ENCODE assay signal across 16 cellular contexts in the genomic region with DNA sequence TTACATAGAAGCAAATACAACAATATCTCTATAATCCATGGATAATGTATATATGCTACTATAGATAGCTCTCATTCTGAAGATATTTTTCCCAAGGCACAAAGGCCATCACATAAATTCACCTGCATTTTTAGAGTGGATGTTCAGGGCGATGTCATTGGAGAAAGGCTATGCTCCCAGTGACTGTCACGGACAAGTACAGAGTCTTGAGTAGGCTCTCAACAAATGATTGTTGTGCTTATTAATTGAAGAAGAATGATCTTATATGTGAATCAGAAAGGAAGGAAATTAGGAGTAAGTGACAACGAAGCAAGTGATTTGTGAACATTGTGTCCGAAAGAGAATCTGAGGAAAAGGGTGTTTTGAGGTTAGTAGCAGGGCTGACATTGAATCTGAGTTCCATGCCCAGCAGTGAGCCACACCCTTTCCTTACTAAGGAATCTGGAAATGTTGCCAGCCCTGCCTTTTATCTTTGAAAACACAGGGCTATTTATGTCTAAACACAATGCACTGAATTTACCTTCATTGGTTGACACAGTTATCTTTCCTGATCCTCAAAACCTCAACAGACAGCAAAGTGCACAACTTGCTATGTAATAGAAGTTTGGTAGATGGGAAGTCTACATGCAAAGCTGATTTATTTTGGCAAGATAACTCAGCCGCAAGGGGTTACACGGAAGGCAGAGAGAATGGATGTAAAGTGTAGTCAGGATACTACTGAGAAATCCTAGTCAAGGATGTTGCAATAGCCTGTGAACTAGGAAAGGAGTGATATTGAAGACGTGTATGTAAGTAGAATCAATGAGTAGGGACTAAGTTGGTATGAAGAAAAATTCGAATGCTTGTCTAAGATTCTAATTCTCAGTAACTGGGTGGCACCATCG. TPM values are rescaled to one million over a fixed set of nuclear protein-coding genes. Genes with fewer than 3 reads are reported as not detected.
DNase-seq lines count a peak whose midpoint lies in the region; ATAC-seq, FAIRE-seq and TF ChIP-seq lines count a peak whose summit lies in the region.
"Had no signal": no experiment of that assay in that cellular context is flagged by ENCODE, and none has a peak within 500 bp of the region (broad histone marks: within the 10 kb centered on the region; RNA-seq: fewer than 3 reads in every experiment).

No MANE protein-coding gene starts in this region.

- no peak overlapping the region for H2BK20ac ChIP-seq in H1 (ENCODE audit: low read length)

- H3K9ac ChIP-seq in H1 (replicated peaks in 1 of 4; ENCODE audit: extremely low read depth in 1 of 4, low read depth in 3 of 4, low read length in 3 of 4), result no peak overlapping the region

- DNase-seq in SW480 (ENCODE audit: low spot score) (peak; percentile 78), H1 (ENCODE audit: low read depth in 1 of 2, low spot score in 2 of 2) (no peak), left colon (no peak), stomach (no peak), glomerular visceral epithelial cell (ENCODE audit: extremely low spot score) (no peak), NCI-H82 treated with DMSO at 0.1 percent for 48 hours (lab: John Stamatoyannopoulos, UW; ENCODE audit: unreplicated experiment) (no peak), sigmoid colon (no peak)
- DNase-seq: amniotic stem cell; midbrain; NCI-H1417; NCI-H2171 treated with DMSO at 0.1 percent for 48 hours; stimulated activated naive CD8-positive, alpha-beta T cell treated with anti-CD3 and anti-CD28 coated beads, Interleukin-15, amount 100 ng/mL, for 72 hours; T-cell had no signal

- H4K91ac ChIP-seq in H1 (replicated peaks; ENCODE audit: insufficient read length, low read length), result no peak overlapping the region

- no peak for FAIRE-seq in H1 (lab: Jason Lieb, UNC)

- no peak overlapping the region for H3K14ac ChIP-seq in H1 (ENCODE audit: insufficient read length)

- H3K18ac ChIP-seq in H1 (ENCODE audit: extremely low read depth, low read length), result no peak overlapping the region

- no peak overlapping the region for H3K4me3 ChIP-seq in H1 (ENCODE audit: extremely low read depth in 1 of 4, insufficient read depth in 2 of 4, low read depth in 3 of 4, low read length in 4 of 4)
- H3K4me3 ChIP-seq in stomach, result no peak overlapping the region
- H3K4me3 ChIP-seq in sigmoid colon, result no peak overlapping the region

- H2BK5ac ChIP-seq in H1 (ENCODE audit: low read depth, low read length), result no peak overlapping the region

- POLR2A ChIA-PET in H1 (lab: Charles Lee; ENCODE audit: partially characterized antibody), result no interaction called here

- peaks cover 0 to 3% (median 0%) of the 10 kb centered on the region in 4 experiments; a peak in 1 of 7 replicates for H3K4me1 ChIP-seq in H1 (replicated peaks in 1 of 4; ENCODE audit: control insufficient read depth in 3 of 4, insufficient read depth in 4 of 4, low read length in 3 of 4)
- H3K4me1 ChIP-seq in stomach, result peaks cover 6 to 56% (median 25%) of the 10 kb centered on the region in 4 donors
- H3K4me1 ChIP-seq in sigmoid colon, result peaks cover 0 to 20% (median 5%) of the 10 kb centered on the region in 4 donors

- no peak overlapping the region for H3K4ac ChIP-seq in H1 (replicated peaks; ENCODE audit: insufficient read length, low read depth, low read length)

- TF ChIP-seq EP300 in H1 (IDR thresholded peaks at IDR 0.05; ENCODE audit: borderline replicate concordance in 1 of 2, low read depth in 2 of 2, low read length in 2 of 2) (no peak), stomach (IDR thresholded peaks at IDR 0.05) (no peak), sigmoid colon (IDR thresholded peaks at IDR 0.05) (no peak)

- H2BK12ac ChIP-seq in H1 (ENCODE audit: low read depth, low read length), result no peak overlapping the region

- no peaks in the 10 kb centered on the region; the same call in none of the 2 replicates for H3K23me2 ChIP-seq in H1 (ENCODE audit: low read depth, low read length)

- no peak overlapping the region for H3K27ac ChIP-seq in H1 (ENCODE audit: low read depth, low read length)
- H3K27ac ChIP-seq in stomach, result peak overlapping the region; percentile 12 to 54 (median 49)
- H3K27ac ChIP-seq in sigmoid colon, result peak overlapping the region in 2 of 4 donors; percentile 20 to 21
- H3K27ac ChIP-seq: RWPE1, VCaP had no signal

- WGBS in H1 (ENCODE audit: extremely low coverage in 1 of 2, insufficient coverage in 1 of 2, insufficient read length in 1 of 2, insufficient replicate concordance in 2 of 2, low coverage in 1 of 2, low lambda C conversion rate in 2 of 2, missing lambda C conversion rate in 1 of 2), 2 experiments, result 88% methylated on average over 9 of the region's 9 CpGs; no CpG with 5 or more reads in 1 of the 2 experiments
- WGBS in stomach, 5 donors, result 48 to 57% (median 55%) methylated on average over 9 of the region's 9 CpGs
- 68 to 84% methylated on average over 9 of the region's 9 CpGs for WGBS in sigmoid colon, 2 donors

- no peak overlapping the region for H2BK120ac ChIP-seq in H1 (replicated peaks; ENCODE audit: low read depth, low read length)

- H3K23ac ChIP-seq in H1 (ENCODE audit: insufficient read length), result no peak overlapping the region

- peaks cover 0 to 52% of the 10 kb centered on the region in 2 experiments; a peak in 2 of 4 replicates for H3K79me2 ChIP-seq in H1 (ENCODE audit: control insufficient read depth in 1 of 2, insufficient read depth in 2 of 2, low read length in 2 of 2)

- 0 out of 2 replicates have a peak, but pooled peaks cover 2% of the 10 kb centered on the region for H3K79me1 ChIP-seq in H1 (ENCODE audit: low read depth, low read length)

- TF ChIP-seq POLR2A in H1 (IDR thresholded peaks at IDR 0.05; ENCODE audit: control extremely low read depth in 1 of 2, low read depth in 2 of 2, low read length in 2 of 2), result no peak
- TF ChIP-seq POLR2A in stomach (IDR thresholded peaks at IDR 0.05), result no peak
- TF ChIP-seq POLR2A in sigmoid colon (IDR thresholded peaks at IDR 0.05), result no peak

- ATAC-seq in left colon (peak; percentile 44), HG02981 (IDR thresholded peaks at IDR 0.05; ENCODE audit: unreplicated experiment) (no peak)
- ATAC-seq: stimulated activated naive CD8-positive, alpha-beta T cell treated with anti-CD3 and anti-CD28 coated beads, Interleukin-15, amount 100 ng/mL, for 72 hours; T-cell had no signal

- H2AK5ac ChIP-seq in H1 (ENCODE audit: low read depth, low read length), result no peak overlapping the region

- no peak overlapping the region for H2AFZ ChIP-seq in H1 (ENCODE audit: low read length)

- H3K4me2 ChIP-seq in H1 (ENCODE audit: insufficient read depth in 1 of 2, low read depth in 2 of 2, low read length in 2 of 2), result no peak overlapping the region

- CTCF ChIA-PET in H1 (lab: Charles Lee; ENCODE audit: partially characterized antibody), result interaction anchor here (1.4 kb wide), 1 partner anchor 14 kb away, joined by 3 read pairs; no protein-coding TSS in a partner anchor

- H3K36me3 ChIP-seq in H1 (ENCODE audit: control insufficient read depth in 2 of 4, insufficient read depth in 4 of 4, low read length in 3 of 4) (no peaks in the 10 kb centered on the region), stomach (no peaks in the 10 kb centered on the region), sigmoid colon (no peaks in the 10 kb centered on the region)

- no peak overlapping the region for H3K56ac ChIP-seq in H1 (replicated peaks; ENCODE audit: insufficient read length, low read depth, low read length)

- H3K27me3 ChIP-seq in H1 (replicated peaks in 1 of 4; ENCODE audit: control insufficient read depth in 3 of 4, extremely low read depth in 1 of 4, insufficient read depth in 3 of 4, low read length in 3 of 4), result no peaks in the 10 kb centered on the region
- no peaks in the 10 kb centered on the region for H3K27me3 ChIP-seq in stomach
- no peaks in the 10 kb centered on the region for H3K27me3 ChIP-seq in sigmoid colon

- H3K9me3 ChIP-seq in H1 (ENCODE audit: insufficient read depth in 2 of 2, low read depth in 1 of 2, low read length in 1 of 2) (no peaks in the 10 kb centered on the region), stomach (no peaks in the 10 kb centered on the region), sigmoid colon (no peaks in the 10 kb centered on the region)

- H4K5ac ChIP-seq in H1 (ENCODE audit: insufficient read length, low read depth, low read length), result no peak overlapping the region

- intact Hi-C loops in left colon (cut with DNase I, micrococcal nuclease), result no loop called here
- intact Hi-C loops in stomach (cut with DNase I; ENCODE audit: low total_unique reads), result no loop called here
- intact Hi-C loops in sigmoid colon (cut with DNase I), result no loop called here

- H2BK15ac ChIP-seq in H1 (ENCODE audit: low read length), result no peak overlapping the region

- TF ChIP-seq RAD21 in H1 (IDR thresholded peaks at IDR 0.05 in 1 of 2, conservative IDR thresholded peaks at IDR 0.05 in 1 of 2; ENCODE audit: low read depth in 2 of 2, low read length in 2 of 2), result no peak

- no peaks in the 10 kb centered on the region for H4K20me1 ChIP-seq in H1 (replicated peaks in 1 of 2; ENCODE audit: control insufficient read depth in 1 of 2, insufficient read depth in 2 of 2, low read length in 2 of 2)

- no peak overlapping the region for H4K8ac ChIP-seq in H1 (ENCODE audit: extremely low read depth, insufficient read depth, low read length)

- no peak for TF ChIP-seq CTCF in H1 (IDR thresholded peaks at IDR 0.05; ENCODE audit: control extremely low read depth in 1 of 3, insufficient read depth in 1 of 3, low read depth in 1 of 3, low read length in 3 of 3)
- no peak for TF ChIP-seq CTCF in stomach (IDR thresholded peaks at IDR 0.05)
- no peak for TF ChIP-seq CTCF in sigmoid colon (IDR thresholded peaks at IDR 0.05)

TF ChIP-seq in H1, 55 proteins besides CTCF, POLR2A, EP300 and RAD21:
- TF ChIP-seq CEBPB (IDR thresholded peaks at IDR 0.05; ENCODE audit: low read depth, low read length), result peak; percentile 29; the same call in 1 of the 2 replicates
- no peak for TF ChIP-seq CREB1 (IDR thresholded peaks at IDR 0.05)
TF ChIP-seq in H1: peak in this region for 1.

RNA-seq across cellular contexts. Expression of gene SORBS2, which starts 50.4 kb away (rescaled TPM):
- 73.0 and 75.8 TPM in 2 replicates for total RNA-seq in H1 (2021; fragmentation: NEBNext Ultra II Directional; extraction: Animal tissue kit (Norgen Biotek cat#: 25700))
- 37.4 and 87.1 TPM in 2 replicates for polyA plus RNA-seq in H1 (2011; rRNA removed)
- polyA plus RNA-seq in H1 (2011; cell fraction: cytosol; rRNA removed), result 34.5 TPM
- 96.7 TPM for polyA plus RNA-seq in H1 (2011; cell fraction: nucleus; rRNA removed)
- polyA plus RNA-seq in H1 (2012, experiment 1 of 2), result 46.3 to 72.9 TPM (median 63.2 TPM) in 4 replicates
- 12.5 TPM for polyA plus RNA-seq in H1 (2012, experiment 2 of 2)
- polyA plus RNA-seq in H1 (2013, experiment 1 of 2), result 80.9 TPM
- 79.9 TPM for polyA plus RNA-seq in H1 (2013, experiment 2 of 2)
- 136 and 328 TPM in 2 replicates for polyA minus RNA-seq in H1 (2011; rRNA and poly(A)+ RNA removed)
- polyA minus RNA-seq in H1 (2011; cell fraction: cytosol; rRNA and poly(A)+ RNA removed), result 49.0 TPM
- polyA minus RNA-seq in H1 (2011; cell fraction: nucleus; rRNA and poly(A)+ RNA removed), result 200 TPM
- 10 to 100 TPM; 37.5 to 82.2 TPM for total RNA-seq in left colon
- total RNA-seq in stomach, result 100 to 1,000 TPM in 4 of 5 donors, 1 to 10 TPM in 1; 9.0 to 908 (median 235) TPM
- polyA plus RNA-seq in stomach, result 10 to 100 TPM; 20.0 to 31.2 (median 23.8) TPM
- total RNA-seq in sigmoid colon, result 1,000 to 10,000 TPM in 1 of 4 donors, 100 to 1,000 TPM in 3; 849 to 1,032 (median 869) TPM
- polyA plus RNA-seq in sigmoid colon, result 10 to 100 TPM in 2 of 3 donors, 1 to 10 TPM in 1; 7.9 to 26.9 (median 15.6) TPM
